In the genomic region with DNA sequence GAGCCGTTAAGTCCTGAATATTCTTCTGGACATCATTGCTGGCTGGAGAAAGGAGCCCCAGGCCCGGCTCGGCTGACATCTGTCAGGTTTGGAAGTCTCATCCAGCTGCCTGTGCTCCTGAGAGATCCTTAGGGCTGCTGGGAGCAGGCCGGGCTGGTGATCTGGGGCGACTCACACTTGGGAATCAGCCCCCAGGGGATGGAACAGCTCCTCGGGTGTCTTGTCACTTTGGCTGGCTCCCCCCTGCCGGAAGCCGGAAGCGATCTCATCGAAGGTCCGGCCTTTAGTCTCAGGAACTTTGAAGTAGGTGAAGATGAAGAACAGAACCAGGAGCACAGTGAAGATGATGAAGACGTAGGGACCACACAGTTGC, we compare ENCODE assay signal across 20 cellular contexts. TPM values are rescaled to one million over a fixed set of nuclear protein-coding genes. Genes with fewer than 3 reads are reported as not detected.
A peak's percentile ranks its signal among the peaks of the same experiment; 100 is the strongest.
DNase-seq lines count a peak whose midpoint lies in the region; ATAC-seq and TF ChIP-seq lines count a peak whose summit lies in the region.
"Had no signal": no experiment of that assay in that cellular context is flagged by ENCODE, and none has a peak within 500 bp of the region (broad histone marks: within the 10 kb centered on the region; RNA-seq: fewer than 3 reads in every experiment).

No MANE protein-coding gene starts in this region.

- peaks cover 56% of the 10 kb centered on the region for H3F3A ChIP-seq in GM23338 (replicated peaks; ENCODE audit: low read depth)

- peaks cover 4% of the 10 kb centered on the region; the same call in 1 of the 2 replicates for H3K79me2 ChIP-seq in GM23338 (replicated peaks; ENCODE audit: insufficient read depth)

- H3K27ac ChIP-seq in BLaER1 (peak overlapping the region; percentile 86; the same call in 1 of the 2 replicates), GM23338 (ENCODE audit: low read depth) (0 out of 2 replicates have a peak overlapping the region, but pooled peaks have one; percentile 45)
- H3K27ac ChIP-seq: gastrocnemius medialis, neutrophil, testis had no signal

- peaks cover 75% of the 10 kb centered on the region for H3K4me1 ChIP-seq in BLaER1
- H3K4me1 ChIP-seq in GM23338 (ENCODE audit: insufficient read depth) = peaks cover 27% of the 10 kb centered on the region
- H3K4me1 ChIP-seq: testis had no signal

- ATAC-seq in GM23338 (no peak), HG03342 (IDR thresholded peaks at IDR 0.05; ENCODE audit: unreplicated experiment) (no peak), GM18873 (IDR thresholded peaks at IDR 0.05; ENCODE audit: low FRiP score, unreplicated experiment) (no peak)
- ATAC-seq: gastrocnemius medialis had no signal

- H3K9ac ChIP-seq in BLaER1 = peak overlapping the region; percentile 32; the same call in 1 of the 2 replicates

- no peaks in the 10 kb centered on the region for H3K9me2 ChIP-seq in GM23338 (ENCODE audit: insufficient read depth)

- H3K27me3 ChIP-seq in BLaER1 (no peaks in the 10 kb centered on the region), GM23338 (ENCODE audit: insufficient read depth) (no peaks in the 10 kb centered on the region)
- H3K27me3 ChIP-seq: neutrophil, testis had no signal

- peaks cover 28% of the 10 kb centered on the region for H3K27me3 Mint-ChIP-seq in GM23338 (ENCODE audit: insufficient read depth, low read depth, poor library complexity)
- no peaks in the 10 kb centered on the region for H3K27me3 Mint-ChIP-seq in activated T-helper 1 cell treated with anti-CD3 and anti-CD28 coated beads, Interleukin-12 subunit alpha, Interleukin-12 subunit beta, Interleukin-2, Interleukin-4 antibody, amounts not matched to agents 30 ng/mL and 10 ng/mL and 1 ng/mL, durations not matched to agents 14 hours and 24 hours and 36 hours (ENCODE audit: insufficient read depth)
- no peaks in the 10 kb centered on the region for H3K27me3 Mint-ChIP-seq in nephron progenitor cell (ENCODE audit: low read depth, poor library complexity)
- H3K27me3 Mint-ChIP-seq: activated naive CD8-positive, alpha-beta T cell treated with anti-CD3 and anti-CD28 coated beads, Interleukin-2, amount 10 ng/mL, durations not matched to agents 7 days and 5 days; brain; dendritic cell treated with granulocyte-macrophage colony-stimulating factor and Interleukin-4, amounts not matched to agents 40 ng/mL and 50 ng/mL, for 4 days had no signal

- intact Hi-C loops in activated T-helper 1 cell treated with anti-CD3 and anti-CD28 coated beads, Interleukin-12 subunit alpha, Interleukin-12 subunit beta, Interleukin-2, Interleukin-4 antibody, amounts not matched to agents 30 ng/mL and 10 ng/mL and 1 ng/mL, durations not matched to agents 14 hours and 24 hours and 36 hours (cut with micrococcal nuclease) = no loop called here
- intact Hi-C loops in posterior vena cava (cut with DNase I) = no loop called here

- H3K4me3 ChIP-seq in BLaER1 (no peak overlapping the region), GM23338 (no peak overlapping the region)
- H3K4me3 ChIP-seq: gastrocnemius medialis, testis had no signal

- H3K4me2 ChIP-seq in BLaER1 (no peak overlapping the region; the same call in 1 of the 2 replicates), GM23338 (no peak overlapping the region)

- no peaks in the 10 kb centered on the region for H3K9me3 Mint-ChIP-seq in GM23338
- no peaks in the 10 kb centered on the region for H3K9me3 Mint-ChIP-seq in activated T-helper 1 cell treated with anti-CD3 and anti-CD28 coated beads, Interleukin-12 subunit alpha, Interleukin-12 subunit beta, Interleukin-2, Interleukin-4 antibody, amounts not matched to agents 30 ng/mL and 10 ng/mL and 1 ng/mL, durations not matched to agents 14 hours and 24 hours and 36 hours
- H3K9me3 Mint-ChIP-seq in nephron progenitor cell = no peaks in the 10 kb centered on the region
- H3K9me3 Mint-ChIP-seq: activated naive CD8-positive, alpha-beta T cell treated with anti-CD3 and anti-CD28 coated beads, Interleukin-2, amount 10 ng/mL, durations not matched to agents 7 days and 5 days; brain; dendritic cell treated with granulocyte-macrophage colony-stimulating factor and Interleukin-4, amounts not matched to agents 40 ng/mL and 50 ng/mL, for 4 days had no signal

- H3K36me3 ChIP-seq in BLaER1 (peaks cover 54% of the 10 kb centered on the region), GM23338 (ENCODE audit: insufficient read depth) (peaks cover 31% of the 10 kb centered on the region)
- H3K36me3 ChIP-seq: gastrocnemius medialis had no signal

- peaks cover 64% of the 10 kb centered on the region for H3K36me3 Mint-ChIP-seq in GM23338 (ENCODE audit: low read depth)
- peaks cover 51% of the 10 kb centered on the region for H3K36me3 Mint-ChIP-seq in activated T-helper 1 cell treated with anti-CD3 and anti-CD28 coated beads, Interleukin-12 subunit alpha, Interleukin-12 subunit beta, Interleukin-2, Interleukin-4 antibody, amounts not matched to agents 30 ng/mL and 10 ng/mL and 1 ng/mL, durations not matched to agents 14 hours and 24 hours and 36 hours (ENCODE audit: low read depth)
- H3K36me3 Mint-ChIP-seq in nephron progenitor cell (ENCODE audit: low read depth) = peaks cover 39% of the 10 kb centered on the region

- no peaks in the 10 kb centered on the region for H3K9me3 ChIP-seq in BLaER1
- H3K9me3 ChIP-seq: gastrocnemius medialis, neutrophil, testis had no signal

- H4K20me1 ChIP-seq in BLaER1 (peaks cover 28% of the 10 kb centered on the region), GM23338 (replicated peaks; ENCODE audit: insufficient read depth) (peaks cover 17% of the 10 kb centered on the region)

- H3K4me1 Mint-ChIP-seq in GM23338 (peaks cover 46% of the 10 kb centered on the region), nephron progenitor cell (peaks cover 31% of the 10 kb centered on the region)
- peaks cover 64% of the 10 kb centered on the region for H3K4me1 Mint-ChIP-seq in activated T-helper 1 cell treated with anti-CD3 and anti-CD28 coated beads, Interleukin-12 subunit alpha, Interleukin-12 subunit beta, Interleukin-2, Interleukin-4 antibody, amounts not matched to agents 30 ng/mL and 10 ng/mL and 1 ng/mL, durations not matched to agents 14 hours and 24 hours and 36 hours (ENCODE audit: low read depth)

- no peak for TF ChIP-seq CTCF in GM23338 (conservative IDR thresholded peaks at IDR 0.05; ENCODE audit: low read depth in 2 of 2)
- TF ChIP-seq CTCF in nephron progenitor cell (IDR thresholded peaks at IDR 0.05) = no peak

- H3K27ac Mint-ChIP-seq in GM23338 (no peak overlapping the region), nephron progenitor cell (peak overlapping the region; percentile 42)
- H3K27ac Mint-ChIP-seq in activated T-helper 1 cell treated with anti-CD3 and anti-CD28 coated beads, Interleukin-12 subunit alpha, Interleukin-12 subunit beta, Interleukin-2, Interleukin-4 antibody, amounts not matched to agents 30 ng/mL and 10 ng/mL and 1 ng/mL, durations not matched to agents 14 hours and 24 hours and 36 hours = peak overlapping the region; percentile 3
- H3K27ac Mint-ChIP-seq: dendritic cell treated with granulocyte-macrophage colony-stimulating factor and Interleukin-4, amounts not matched to agents 40 ng/mL and 50 ng/mL, for 4 days had no signal

- H2AFZ ChIP-seq in GM23338 = no peak overlapping the region

- H3K4me3 Mint-ChIP-seq in GM23338 (no peak overlapping the region), nephron progenitor cell (no peak overlapping the region)
- H3K4me3 Mint-ChIP-seq in activated T-helper 1 cell treated with anti-CD3 and anti-CD28 coated beads, Interleukin-12 subunit alpha, Interleukin-12 subunit beta, Interleukin-2, Interleukin-4 antibody, amounts not matched to agents 30 ng/mL and 10 ng/mL and 1 ng/mL, durations not matched to agents 14 hours and 24 hours and 36 hours = no peak overlapping the region
- H3K4me3 Mint-ChIP-seq: activated naive CD8-positive, alpha-beta T cell treated with anti-CD3 and anti-CD28 coated beads, Interleukin-2, amount 10 ng/mL, durations not matched to agents 7 days and 5 days; dendritic cell treated with granulocyte-macrophage colony-stimulating factor and Interleukin-4, amounts not matched to agents 40 ng/mL and 50 ng/mL, for 4 days had no signal

- DNase-seq in GM23338 (ENCODE audit: low spot score) = no peak
- no peak for DNase-seq in activated T-helper 1 cell treated with anti-CD3 and anti-CD28 coated beads, Interleukin-12 subunit alpha, Interleukin-12 subunit beta, Interleukin-2, Interleukin-4 antibody, amounts not matched to agents 30 ng/mL and 10 ng/mL and 1 ng/mL, durations not matched to agents 14 hours and 24 hours and 36 hours (ENCODE audit: low spot score)
- DNase-seq in nephron progenitor cell = no peak
- no peak for DNase-seq in posterior vena cava (ENCODE audit: low spot score)
- DNase-seq in SW480 (ENCODE audit: low spot score) = no peak
- DNase-seq: activated naive CD8-positive, alpha-beta T cell treated with anti-CD3 and anti-CD28 coated beads, Interleukin-2, amount 10 ng/mL, durations not matched to agents 7 days and 5 days; erythroblast; gastrocnemius medialis; NCI-H1436 treated with DMSO at 0.1 percent for 48 hours; NCI-H2171 treated with DMSO at 0.1 percent for 48 hours; SIG-M5; stimulated activated CD4-positive, alpha-beta T cell treated with anti-CD3 and anti-CD28 coated beads, Interleukin-15, amount 100 ng/mL, for 24 hours; T-helper 1 cell; testis had no signal

TF ChIP-seq in GM23338, 12 proteins besides CTCF, POLR2A, EP300 and RAD21 (continues in another document):
- TF ChIP-seq STAT1 (IDR thresholded peaks at IDR 0.05; ENCODE audit: unreplicated experiment) (no peak), NANOG (IDR thresholded peaks at IDR 0.05; ENCODE audit: borderline replicate concordance) (no peak), ZNF114 (CRISPR knock-in tag; IDR thresholded peaks at IDR 0.05) (no peak)

RNA-seq across cellular contexts. Expression of gene SLC2A1, which starts 31.8 kb away (rescaled TPM):
- 305 and 479 TPM in 2 replicates for total RNA-seq in GM23338 (2014; rRNA removed; shearing (Covaris generic))
- 63.9 and 66.1 TPM in 2 replicates for polyA plus RNA-seq in GM23338 (2016; fragmentation: Nextera tagmentation; extraction: Ambion mirVana)
- 111 and 120 TPM in 2 replicates for total RNA-seq in activated T-helper 1 cell treated with anti-CD3 and anti-CD28 coated beads, Interleukin-12 subunit alpha, Interleukin-12 subunit beta, Interleukin-2, Interleukin-4 antibody, amounts not matched to agents 30 ng/mL and 10 ng/mL and 1 ng/mL, durations not matched to agents 14 hours and 24 hours and 36 hours
- 10 to 100 TPM; 13.0 to 17.7 TPM for total RNA-seq in posterior vena cava
